In genomic region chr17:59893617-59894100, GRCh38 we compare ENCODE assay signal across 8 cellular contexts. TPM values are rescaled to one million over a fixed set of nuclear protein-coding genes. Genes with fewer than 3 reads are reported as not detected.
DNase-seq lines count a peak whose midpoint lies in the region; ATAC-seq and TF ChIP-seq lines count a peak whose summit lies in the region.

No MANE protein-coding gene starts in this region.

- H3K4me3 ChIP-seq in osteoblast (ENCODE audit: insufficient read depth, low read length) = peak overlapping the region; percentile 81

- H3K27me3 ChIP-seq in foreskin keratinocyte = no peaks in the 10 kb centered on the region
- no peaks in the 10 kb centered on the region for H3K27me3 ChIP-seq in osteoblast (ENCODE audit: insufficient read depth, low read length)

- no peaks in the 10 kb centered on the region for H3K36me3 ChIP-seq in osteoblast (ENCODE audit: insufficient read depth, low read length)

- H3K9me3 ChIP-seq in osteoblast (ENCODE audit: low read depth, low read length) = no peaks in the 10 kb centered on the region

- peak; percentile 78 for DNase-seq in activated CD8-positive, alpha-beta memory T cell treated with anti-CD3 and anti-CD28 coated beads for 24 hours
- DNase-seq in activated CD8-positive, alpha-beta memory T cell treated with anti-CD3 and anti-CD28 coated beads, Interleukin-2, amount 50 U/mL, for 4 hours = no peak
- peak; percentile 36 for DNase-seq in HT-29 (ENCODE audit: low spot score)
- DNase-seq in activated CD4-positive, alpha-beta T cell treated with anti-CD3 and anti-CD28 coated beads, Interleukin-2, amount 10 ng/mL, durations not matched to agents 7 days and 5 days = peak; percentile 44
- DNase-seq in foreskin keratinocyte = peak in 1 of 2 donors; percentile 4
- DNase-seq in osteoblast (ENCODE audit: insufficient read length, low spot score, missing footprints) = no peak
- no peak for DNase-seq in effector CD4-positive, alpha-beta T cell
- DNase-seq in NCI-H187 (lab: John Stamatoyannopoulos, UW) = no peak

- H3K4me2 ChIP-seq in osteoblast (ENCODE audit: insufficient read depth, low read length) = peak overlapping the region; percentile 82

- H3K36me3 Mint-ChIP-seq in activated CD4-positive, alpha-beta T cell treated with anti-CD3 and anti-CD28 coated beads, Interleukin-2, amount 10 ng/mL, durations not matched to agents 7 days and 5 days (ENCODE audit: low read depth) = peaks cover 23% of the 10 kb centered on the region

- H2AFZ ChIP-seq in osteoblast (ENCODE audit: low read length) = peak overlapping the region; percentile 79

- no peaks in the 10 kb centered on the region for H3K9me3 Mint-ChIP-seq in activated CD4-positive, alpha-beta T cell treated with anti-CD3 and anti-CD28 coated beads, Interleukin-2, amount 10 ng/mL, durations not matched to agents 7 days and 5 days

- peaks cover 6% of the 10 kb centered on the region for H3K4me1 ChIP-seq in foreskin keratinocyte
- H3K4me1 ChIP-seq in osteoblast (ENCODE audit: insufficient read depth, low read length) = peaks cover 28% of the 10 kb centered on the region

- H3K4me3 Mint-ChIP-seq in activated CD4-positive, alpha-beta T cell treated with anti-CD3 and anti-CD28 coated beads, Interleukin-2, amount 10 ng/mL, durations not matched to agents 7 days and 5 days = peak overlapping the region; percentile 100

- TF ChIP-seq CTCF in foreskin keratinocyte (conservative IDR thresholded peaks at IDR 0.05) = no peak
- TF ChIP-seq CTCF in osteoblast (IDR thresholded peaks at IDR 0.05; ENCODE audit: extremely low read depth, low read depth, low read length) = no peak

- H3K4me1 Mint-ChIP-seq in activated CD4-positive, alpha-beta T cell treated with anti-CD3 and anti-CD28 coated beads, Interleukin-2, amount 10 ng/mL, durations not matched to agents 7 days and 5 days = peaks cover 54% of the 10 kb centered on the region

- H3K27ac Mint-ChIP-seq in activated CD4-positive, alpha-beta T cell treated with anti-CD3 and anti-CD28 coated beads, Interleukin-2, amount 10 ng/mL, durations not matched to agents 7 days and 5 days = peak overlapping the region; percentile 99

- H3K27ac ChIP-seq in foreskin keratinocyte (peak overlapping the region; percentile 76), osteoblast (ENCODE audit: low read depth, low read length) (peak overlapping the region; percentile 59)

- POLR2A ChIA-PET in activated CD4-positive, alpha-beta T cell treated with anti-CD3 and anti-CD28 coated beads, Interleukin-2, amount 10 ng/mL, durations not matched to agents 7 days and 5 days (lab: Charles Lee) = interaction anchor here (0.7 kb wide), 1 partner anchor 17 kb away, joined by 7 read pairs; no protein-coding TSS in a partner anchor

- CTCF ChIA-PET in activated CD4-positive, alpha-beta T cell treated with anti-CD3 and anti-CD28 coated beads, Interleukin-2, amount 10 ng/mL, durations not matched to agents 7 days and 5 days (lab: Charles Lee) = interaction anchor here (0.6 to 1.4 kb wide), 5 partner anchors 12 to 404 kb away, joined by 3 to 4 read pairs (median 3); no protein-coding TSS in a partner anchor

- H4K20me1 ChIP-seq in osteoblast (ENCODE audit: insufficient read depth, low read length) = peaks cover 11% of the 10 kb centered on the region

- peak; percentile 2 for ATAC-seq in foreskin keratinocyte

- H3K79me2 ChIP-seq in osteoblast (ENCODE audit: insufficient read depth, low read length) = peaks cover 59% of the 10 kb centered on the region

- no peaks in the 10 kb centered on the region for H3K27me3 Mint-ChIP-seq in activated CD4-positive, alpha-beta T cell treated with anti-CD3 and anti-CD28 coated beads, Interleukin-2, amount 10 ng/mL, durations not matched to agents 7 days and 5 days

RNA-seq across cellular contexts. Expression of gene RPS6KB1, which starts 0.7 kb away (rescaled TPM):
- total RNA-seq in HT-29 (2014; rRNA removed; shearing (Covaris generic)) = 18.8 and 21.5 TPM in 2 replicates
- 10 to 100 TPM; 46.7 to 50.3 TPM for total RNA-seq in activated CD4-positive, alpha-beta T cell treated with anti-CD3 and anti-CD28 coated beads, Interleukin-2, amount 10 ng/mL, durations not matched to agents 7 days and 5 days
- total RNA-seq in foreskin keratinocyte (18.0 and 20.1 TPM in 2 replicates), osteoblast (29.0 and 30.4 TPM in 2 replicates)
- 8.7 and 10.4 TPM in 2 replicates for polyA plus RNA-seq in foreskin keratinocyte

RNA-seq across cellular contexts. Expression of gene TUBD1, which starts 0.9 kb away (rescaled TPM):
- 3.3 and 3.5 TPM in 2 replicates for total RNA-seq in HT-29 (2014; rRNA removed; shearing (Covaris generic))
- total RNA-seq in activated CD4-positive, alpha-beta T cell treated with anti-CD3 and anti-CD28 coated beads, Interleukin-2, amount 10 ng/mL, durations not matched to agents 7 days and 5 days = 10 to 100 TPM; 12.3 to 13.8 TPM
- total RNA-seq in foreskin keratinocyte (4.5 and 6.3 TPM in 2 replicates), osteoblast (4.0 and 4.4 TPM in 2 replicates)
- polyA plus RNA-seq in foreskin keratinocyte = 2.9 and 4.0 TPM in 2 replicates

Comparison
In these comparisons a context has a peak if more than half of its experiments do, and no peak if none do; other contexts are left out.
1. DNase-seq: peak in activated CD8-positive, alpha-beta memory T cell treated with anti-CD3 and anti-CD28 coated beads for 24 hours (single experiment), HT-29 (single experiment) and activated CD4-positive, alpha-beta T cell treated with anti-CD3 and anti-CD28 coated beads, Interleukin-2, amount 10 ng/mL, durations not matched to agents 7 days and 5 days (single experiment); none in activated CD8-positive, alpha-beta memory T cell treated with anti-CD3 and anti-CD28 coated beads, Interleukin-2, amount 50 U/mL, for 4 hours (single experiment), osteoblast (single experiment), effector CD4-positive, alpha-beta T cell (single experiment) and NCI-H187 (0 of 2).